In genomic region chr20:868279-868678, GRCh38 we compare ENCODE assay signal across 36 cellular contexts. TPM values are rescaled to one million over a fixed set of nuclear protein-coding genes. Genes with fewer than 3 reads are reported as not detected.
"Had no signal": no experiment of that assay in that cellular context is flagged by ENCODE, and none has a peak within 500 bp of the region (broad histone marks: within the 10 kb centered on the region; RNA-seq: fewer than 3 reads in every experiment).

No MANE protein-coding gene starts in this region.

- H3K27ac ChIP-seq: adrenal gland, body of pancreas, brain microvascular endothelial cell, breast epithelium, VCaP had no signal

- H3K36me3 ChIP-seq: adrenal gland, brain microvascular endothelial cell, breast epithelium had no signal

- H3K4me1 ChIP-seq: adrenal gland, body of pancreas, breast epithelium had no signal

- ATAC-seq: activated CD8-positive, alpha-beta T cell treated with anti-CD3 and anti-CD28 coated beads for 36 hours; activated naive CD4-positive, alpha-beta T cell treated with anti-CD3 and anti-CD28 coated beads, Interleukin-2, amount 50 U/mL, for 72 hours; activated T-cell treated with anti-CD3 and anti-CD28 coated beads, Interleukin-2, amount 50 U/mL, for 4 hours; activated T-cell treated with anti-CD3 and anti-CD28 coated beads, Interleukin-2, amount 50 U/mL, for 72 hours; activated T-helper 17 cell treated with anti-CD3 and anti-CD28 coated beads, Interleukin-2, amount 50 U/mL, for 72 hours; body of pancreas had no signal

- H3K9me3 ChIP-seq: adrenal gland, body of pancreas, breast epithelium had no signal

- FAIRE-seq: astrocyte, TTC549 had no signal

- DNase-seq: activated B cell treated with CpG ODN at 0.5 μM for 24 hours; activated CD4-positive, alpha-beta memory T cell treated with anti-CD3 and anti-CD28 coated beads for 36 hours; activated CD4-positive, alpha-beta T cell treated with anti-CD3 and anti-CD28 coated beads for 4 hours; activated CD4-positive, alpha-beta T cell treated with anti-CD3 and anti-CD28 coated beads, Interleukin-2, amount 10 ng/mL, durations not matched to agents 24 days and 14 days; activated CD4-positive, alpha-beta T cell treated with anti-CD3 and anti-CD28 coated beads, Interleukin-2, amount 50 U/mL, for 1 hour; activated CD4-positive, alpha-beta T cell treated with anti-CD3 and anti-CD28 coated beads, Interleukin-2, amount 50 U/mL, for 4 hours; activated CD4-positive, CD25-positive, alpha-beta regulatory T cell treated with anti-CD3 and anti-CD28 coated beads, Interleukin-2, amount 50 U/mL, for 72 hours; activated CD8-positive, alpha-beta memory T cell treated with anti-CD3 and anti-CD28 coated beads, Interleukin-2, amount 50 U/mL, for 4 hours; activated CD8-positive, alpha-beta T cell treated with anti-CD3 and anti-CD28 coated beads for 36 hours; activated effector memory CD4-positive, alpha-beta T cell treated with anti-CD3 and anti-CD28 coated beads, Interleukin-2, amount 50 U/mL, for 16 hours; activated gamma-delta T cell treated with Interleukin-2 at 50 U/mL for 16 hours; activated naive CD4-positive, alpha-beta T cell; activated naive CD4-positive, alpha-beta T cell treated with anti-CD3 and anti-CD28 coated beads for 36 hours; activated naive CD4-positive, alpha-beta T cell treated with anti-CD3 and anti-CD28 coated beads, Interleukin-2, amount 50 U/mL, for 16 hours; activated naive CD8-positive, alpha-beta T cell treated with anti-CD3 and anti-CD28 coated beads for 36 hours; activated T-cell treated with anti-CD3 and anti-CD28 coated beads for 4 hours; activated T-cell treated with anti-CD3 and anti-CD28 coated beads, Interleukin-2, amount 50 U/mL, for 1 hour; activated T-cell treated with anti-CD3 and anti-CD28 coated beads, Interleukin-2, amount 50 U/mL, for 4 hours; activated T-cell treated with anti-CD3 and anti-CD28 coated beads, Interleukin-2, amount 50 U/mL, for 72 hours; adrenal gland; amniotic stem cell; aorta; body of pancreas; brain microvascular endothelial cell; central memory CD4-positive, alpha-beta T cell; T-helper 2 cell; T-helper 9 cell had no signal

- H3K27me3 ChIP-seq: adrenal gland, body of pancreas, brain microvascular endothelial cell had no signal

- H3K4me3 ChIP-seq: adrenal gland, body of pancreas, breast epithelium had no signal

RNA-seq across cellular contexts. Expression of gene ANGPT4, which starts 47.9 kb away (rescaled TPM):
- total RNA-seq: activated B cell treated with CpG ODN at 0.5 μM for 24 hours; activated CD4-positive, alpha-beta memory T cell treated with anti-CD3 and anti-CD28 coated beads for 36 hours; activated CD4-positive, alpha-beta T cell treated with anti-CD3 and anti-CD28 coated beads, Interleukin-2, amount 10 ng/mL, durations not matched to agents 24 days and 14 days; activated CD8-positive, alpha-beta memory T cell treated with anti-CD3 and anti-CD28 coated beads for 36 hours; activated CD8-positive, alpha-beta T cell treated with anti-CD3 and anti-CD28 coated beads for 36 hours; activated naive CD4-positive, alpha-beta T cell treated with anti-CD3 and anti-CD28 coated beads for 36 hours; activated naive CD8-positive, alpha-beta T cell treated with anti-CD3 and anti-CD28 coated beads for 36 hours; activated T-cell treated with anti-CD3 and anti-CD28 coated beads, Interleukin-2, amount 50 U/mL, for 4 hours; activated T-cell treated with anti-CD3 and anti-CD28 coated beads, Interleukin-2, amount 50 U/mL, for 72 hours; activated T-helper 1 cell treated with anti-CD3 and anti-CD28 coated beads, Interleukin-12 subunit alpha, Interleukin-12 subunit beta, Interleukin-2, Interleukin-4 antibody, amounts not matched to agents 30 ng/mL and 10 ng/mL and 1 ng/mL, durations not matched to agents 14 hours and 24 hours and 36 hours; cardiac septum had no signal
